ENCODE assay signal across 1 cellular context in genomic region chr1:112700290-112701226, GRCh38.
TF ChIP-seq lines count a peak whose summit lies in the region.

No MANE protein-coding gene starts in this region.

TF ChIP-seq in HEK293, 187 proteins besides CTCF, POLR2A, EP300 and RAD21 (continued from another document and continues in another):
- TF ChIP-seq ZNF223 (tag by site-specific recombination; IDR thresholded peaks at IDR 0.05) (no peak), ZBTB21 (tag by site-specific recombination; IDR thresholded peaks at IDR 0.05) (peak; percentile 55), PBX3 (CRISPR knock-in tag; IDR thresholded peaks at IDR 0.05) (no peak), ZNF175 (tag by site-specific recombination; IDR thresholded peaks at IDR 0.05) (no peak), YY2 (tag by site-specific recombination; IDR thresholded peaks at IDR 0.05) (no peak), HOXC10 (CRISPR knock-in tag; IDR thresholded peaks at IDR 0.05) (no peak), OSR2 (tag by site-specific recombination; IDR thresholded peaks at IDR 0.05) (peak; percentile 67), ZNF629 (tag by site-specific recombination; IDR thresholded peaks at IDR 0.05) (peak; percentile 90), ZBTB8A (tag by site-specific recombination; IDR thresholded peaks at IDR 0.05) (peak; percentile 81), ZSCAN30 (tag by site-specific recombination; IDR thresholded peaks at IDR 0.05) (peak; percentile 76), KLF8 (tag by site-specific recombination; IDR thresholded peaks at IDR 0.05) (peak; percentile 93), ZBTB6 (tag by site-specific recombination; IDR thresholded peaks at IDR 0.05) (0 out of 2 replicates have a peak, but pooled peaks have one; percentile 5), ZNF560 (tag by site-specific recombination; IDR thresholded peaks at IDR 0.05; ENCODE audit: borderline replicate concordance) (no peak), TRIM28 (IDR thresholded peaks at IDR 0.05; ENCODE audit: borderline replicate concordance, low read length) (peak; percentile 98), ZNF335 (tag by site-specific recombination; conservative IDR thresholded peaks at IDR 0.05) (peak; percentile 26; the same call in 1 of the 2 replicates), ZNF548 (tag by site-specific recombination; IDR thresholded peaks at IDR 0.05) (no peak), ZIC2 (tag by site-specific recombination; IDR thresholded peaks at IDR 0.05) (peak; percentile 99), ZNF785 (tag by site-specific recombination; IDR thresholded peaks at IDR 0.05) (no peak), RBAK (tag by site-specific recombination; IDR thresholded peaks at IDR 0.05) (no peak), FEZF1 (tag by site-specific recombination; IDR thresholded peaks at IDR 0.05) (0 out of 2 replicates have a peak, but pooled peaks have one; percentile 22), ZNF23 (tag by site-specific recombination; IDR thresholded peaks at IDR 0.05; ENCODE audit: borderline replicate concordance) (no peak), ZBTB10 (tag by site-specific recombination; IDR thresholded peaks at IDR 0.05) (peak; percentile 53; the same call in 1 of the 2 replicates), SCRT1 (tag by site-specific recombination; IDR thresholded peaks at IDR 0.05; ENCODE audit: borderline replicate concordance) (peak; percentile 79), IKZF3 (tag by site-specific recombination; IDR thresholded peaks at IDR 0.05) (peak; percentile 85)
- TF ChIP-seq, protein P1, sequence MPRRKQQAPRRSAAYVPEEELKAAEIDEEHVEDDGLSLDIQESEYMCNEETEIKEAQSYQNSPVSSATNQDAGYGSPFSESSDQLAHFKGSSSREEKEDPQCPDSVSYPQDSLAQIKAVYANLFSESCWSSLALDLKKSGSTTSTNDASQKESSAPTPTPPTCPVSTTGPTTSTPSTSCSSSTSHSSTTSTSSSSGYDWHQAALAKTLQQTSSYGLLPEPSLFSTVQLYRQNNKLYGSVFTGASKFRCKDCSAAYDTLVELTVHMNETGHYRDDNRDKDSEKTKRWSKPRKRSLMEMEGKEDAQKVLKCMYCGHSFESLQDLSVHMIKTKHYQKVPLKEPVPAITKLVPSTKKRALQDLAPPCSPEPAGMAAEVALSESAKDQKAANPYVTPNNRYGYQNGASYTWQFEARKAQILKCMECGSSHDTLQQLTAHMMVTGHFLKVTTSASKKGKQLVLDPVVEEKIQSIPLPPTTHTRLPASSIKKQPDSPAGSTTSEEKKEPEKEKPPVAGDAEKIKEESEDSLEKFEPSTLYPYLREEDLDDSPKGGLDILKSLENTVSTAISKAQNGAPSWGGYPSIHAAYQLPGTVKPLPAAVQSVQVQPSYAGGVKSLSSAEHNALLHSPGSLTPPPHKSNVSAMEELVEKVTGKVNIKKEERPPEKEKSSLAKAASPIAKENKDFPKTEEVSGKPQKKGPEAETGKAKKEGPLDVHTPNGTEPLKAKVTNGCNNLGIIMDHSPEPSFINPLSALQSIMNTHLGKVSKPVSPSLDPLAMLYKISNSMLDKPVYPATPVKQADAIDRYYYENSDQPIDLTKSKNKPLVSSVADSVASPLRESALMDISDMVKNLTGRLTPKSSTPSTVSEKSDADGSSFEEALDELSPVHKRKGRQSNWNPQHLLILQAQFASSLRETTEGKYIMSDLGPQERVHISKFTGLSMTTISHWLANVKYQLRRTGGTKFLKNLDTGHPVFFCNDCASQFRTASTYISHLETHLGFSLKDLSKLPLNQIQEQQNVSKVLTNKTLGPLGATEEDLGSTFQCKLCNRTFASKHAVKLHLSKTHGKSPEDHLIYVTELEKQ (tag by site-specific recombination; IDR thresholded peaks at IDR 0.05; ENCODE audit: borderline replicate concordance): peak; percentile 63; the same call in 1 of the 2 replicates
- TF ChIP-seq, protein P2, sequence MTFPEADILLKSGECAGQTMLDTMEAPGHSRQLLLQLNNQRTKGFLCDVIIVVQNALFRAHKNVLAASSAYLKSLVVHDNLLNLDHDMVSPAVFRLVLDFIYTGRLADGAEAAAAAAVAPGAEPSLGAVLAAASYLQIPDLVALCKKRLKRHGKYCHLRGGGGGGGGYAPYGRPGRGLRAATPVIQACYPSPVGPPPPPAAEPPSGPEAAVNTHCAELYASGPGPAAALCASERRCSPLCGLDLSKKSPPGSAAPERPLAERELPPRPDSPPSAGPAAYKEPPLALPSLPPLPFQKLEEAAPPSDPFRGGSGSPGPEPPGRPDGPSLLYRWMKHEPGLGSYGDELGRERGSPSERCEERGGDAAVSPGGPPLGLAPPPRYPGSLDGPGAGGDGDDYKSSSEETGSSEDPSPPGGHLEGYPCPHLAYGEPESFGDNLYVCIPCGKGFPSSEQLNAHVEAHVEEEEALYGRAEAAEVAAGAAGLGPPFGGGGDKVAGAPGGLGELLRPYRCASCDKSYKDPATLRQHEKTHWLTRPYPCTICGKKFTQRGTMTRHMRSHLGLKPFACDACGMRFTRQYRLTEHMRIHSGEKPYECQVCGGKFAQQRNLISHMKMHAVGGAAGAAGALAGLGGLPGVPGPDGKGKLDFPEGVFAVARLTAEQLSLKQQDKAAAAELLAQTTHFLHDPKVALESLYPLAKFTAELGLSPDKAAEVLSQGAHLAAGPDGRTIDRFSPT (tag by site-specific recombination; IDR thresholded peaks at IDR 0.05): peak; percentile 99
- TF ChIP-seq, protein P3, sequence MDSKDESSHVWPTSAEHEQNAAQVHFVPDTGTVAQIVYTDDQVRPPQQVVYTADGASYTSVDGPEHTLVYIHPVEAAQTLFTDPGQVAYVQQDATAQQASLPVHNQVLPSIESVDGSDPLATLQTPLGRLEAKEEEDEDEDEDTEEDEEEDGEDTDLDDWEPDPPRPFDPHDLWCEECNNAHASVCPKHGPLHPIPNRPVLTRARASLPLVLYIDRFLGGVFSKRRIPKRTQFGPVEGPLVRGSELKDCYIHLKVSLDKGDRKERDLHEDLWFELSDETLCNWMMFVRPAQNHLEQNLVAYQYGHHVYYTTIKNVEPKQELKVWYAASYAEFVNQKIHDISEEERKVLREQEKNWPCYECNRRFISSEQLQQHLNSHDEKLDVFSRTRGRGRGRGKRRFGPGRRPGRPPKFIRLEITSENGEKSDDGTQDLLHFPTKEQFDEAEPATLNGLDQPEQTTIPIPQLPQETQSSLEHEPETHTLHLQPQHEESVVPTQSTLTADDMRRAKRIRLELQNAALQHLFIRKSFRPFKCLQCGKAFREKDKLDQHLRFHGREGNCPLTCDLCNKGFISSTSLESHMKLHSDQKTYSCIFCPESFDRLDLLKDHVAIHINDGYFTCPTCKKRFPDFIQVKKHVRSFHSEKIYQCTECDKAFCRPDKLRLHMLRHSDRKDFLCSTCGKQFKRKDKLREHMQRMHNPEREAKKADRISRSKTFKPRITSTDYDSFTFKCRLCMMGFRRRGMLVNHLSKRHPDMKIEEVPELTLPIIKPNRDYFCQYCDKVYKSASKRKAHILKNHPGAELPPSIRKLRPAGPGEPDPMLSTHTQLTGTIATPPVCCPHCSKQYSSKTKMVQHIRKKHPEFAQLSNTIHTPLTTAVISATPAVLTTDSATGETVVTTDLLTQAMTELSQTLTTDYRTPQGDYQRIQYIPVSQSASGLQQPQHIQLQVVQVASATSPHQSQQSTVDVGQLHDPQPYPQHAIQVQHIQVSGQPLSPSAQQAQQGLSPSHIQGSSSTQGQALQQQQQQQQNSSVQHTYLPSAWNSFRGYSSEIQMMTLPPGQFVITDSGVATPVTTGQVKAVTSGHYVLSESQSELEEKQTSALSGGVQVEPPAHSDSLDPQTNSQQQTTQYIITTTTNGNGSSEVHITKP (tag by site-specific recombination; IDR thresholded peaks at IDR 0.05): peak; percentile 89
- TF ChIP-seq, protein P4, sequence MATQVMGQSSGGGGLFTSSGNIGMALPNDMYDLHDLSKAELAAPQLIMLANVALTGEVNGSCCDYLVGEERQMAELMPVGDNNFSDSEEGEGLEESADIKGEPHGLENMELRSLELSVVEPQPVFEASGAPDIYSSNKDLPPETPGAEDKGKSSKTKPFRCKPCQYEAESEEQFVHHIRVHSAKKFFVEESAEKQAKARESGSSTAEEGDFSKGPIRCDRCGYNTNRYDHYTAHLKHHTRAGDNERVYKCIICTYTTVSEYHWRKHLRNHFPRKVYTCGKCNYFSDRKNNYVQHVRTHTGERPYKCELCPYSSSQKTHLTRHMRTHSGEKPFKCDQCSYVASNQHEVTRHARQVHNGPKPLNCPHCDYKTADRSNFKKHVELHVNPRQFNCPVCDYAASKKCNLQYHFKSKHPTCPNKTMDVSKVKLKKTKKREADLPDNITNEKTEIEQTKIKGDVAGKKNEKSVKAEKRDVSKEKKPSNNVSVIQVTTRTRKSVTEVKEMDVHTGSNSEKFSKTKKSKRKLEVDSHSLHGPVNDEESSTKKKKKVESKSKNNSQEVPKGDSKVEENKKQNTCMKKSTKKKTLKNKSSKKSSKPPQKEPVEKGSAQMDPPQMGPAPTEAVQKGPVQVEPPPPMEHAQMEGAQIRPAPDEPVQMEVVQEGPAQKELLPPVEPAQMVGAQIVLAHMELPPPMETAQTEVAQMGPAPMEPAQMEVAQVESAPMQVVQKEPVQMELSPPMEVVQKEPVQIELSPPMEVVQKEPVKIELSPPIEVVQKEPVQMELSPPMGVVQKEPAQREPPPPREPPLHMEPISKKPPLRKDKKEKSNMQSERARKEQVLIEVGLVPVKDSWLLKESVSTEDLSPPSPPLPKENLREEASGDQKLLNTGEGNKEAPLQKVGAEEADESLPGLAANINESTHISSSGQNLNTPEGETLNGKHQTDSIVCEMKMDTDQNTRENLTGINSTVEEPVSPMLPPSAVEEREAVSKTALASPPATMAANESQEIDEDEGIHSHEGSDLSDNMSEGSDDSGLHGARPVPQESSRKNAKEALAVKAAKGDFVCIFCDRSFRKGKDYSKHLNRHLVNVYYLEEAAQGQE (tag by site-specific recombination; IDR thresholded peaks at IDR 0.05): peak; percentile 23
- TF ChIP-seq, protein P5, sequence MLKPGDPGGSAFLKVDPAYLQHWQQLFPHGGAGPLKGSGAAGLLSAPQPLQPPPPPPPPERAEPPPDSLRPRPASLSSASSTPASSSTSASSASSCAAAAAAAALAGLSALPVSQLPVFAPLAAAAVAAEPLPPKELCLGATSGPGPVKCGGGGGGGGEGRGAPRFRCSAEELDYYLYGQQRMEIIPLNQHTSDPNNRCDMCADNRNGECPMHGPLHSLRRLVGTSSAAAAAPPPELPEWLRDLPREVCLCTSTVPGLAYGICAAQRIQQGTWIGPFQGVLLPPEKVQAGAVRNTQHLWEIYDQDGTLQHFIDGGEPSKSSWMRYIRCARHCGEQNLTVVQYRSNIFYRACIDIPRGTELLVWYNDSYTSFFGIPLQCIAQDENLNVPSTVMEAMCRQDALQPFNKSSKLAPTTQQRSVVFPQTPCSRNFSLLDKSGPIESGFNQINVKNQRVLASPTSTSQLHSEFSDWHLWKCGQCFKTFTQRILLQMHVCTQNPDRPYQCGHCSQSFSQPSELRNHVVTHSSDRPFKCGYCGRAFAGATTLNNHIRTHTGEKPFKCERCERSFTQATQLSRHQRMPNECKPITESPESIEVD (tag by site-specific recombination; IDR thresholded peaks at IDR 0.05): peak; percentile 80
- TF ChIP-seq, protein P6, sequence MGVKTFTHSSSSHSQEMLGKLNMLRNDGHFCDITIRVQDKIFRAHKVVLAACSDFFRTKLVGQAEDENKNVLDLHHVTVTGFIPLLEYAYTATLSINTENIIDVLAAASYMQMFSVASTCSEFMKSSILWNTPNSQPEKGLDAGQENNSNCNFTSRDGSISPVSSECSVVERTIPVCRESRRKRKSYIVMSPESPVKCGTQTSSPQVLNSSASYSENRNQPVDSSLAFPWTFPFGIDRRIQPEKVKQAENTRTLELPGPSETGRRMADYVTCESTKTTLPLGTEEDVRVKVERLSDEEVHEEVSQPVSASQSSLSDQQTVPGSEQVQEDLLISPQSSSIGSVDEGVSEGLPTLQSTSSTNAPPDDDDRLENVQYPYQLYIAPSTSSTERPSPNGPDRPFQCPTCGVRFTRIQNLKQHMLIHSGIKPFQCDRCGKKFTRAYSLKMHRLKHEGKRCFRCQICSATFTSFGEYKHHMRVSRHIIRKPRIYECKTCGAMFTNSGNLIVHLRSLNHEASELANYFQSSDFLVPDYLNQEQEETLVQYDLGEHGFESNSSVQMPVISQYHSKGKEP (tag by site-specific recombination; IDR thresholded peaks at IDR 0.05): peak; percentile 80
- TF ChIP-seq, protein P7, sequence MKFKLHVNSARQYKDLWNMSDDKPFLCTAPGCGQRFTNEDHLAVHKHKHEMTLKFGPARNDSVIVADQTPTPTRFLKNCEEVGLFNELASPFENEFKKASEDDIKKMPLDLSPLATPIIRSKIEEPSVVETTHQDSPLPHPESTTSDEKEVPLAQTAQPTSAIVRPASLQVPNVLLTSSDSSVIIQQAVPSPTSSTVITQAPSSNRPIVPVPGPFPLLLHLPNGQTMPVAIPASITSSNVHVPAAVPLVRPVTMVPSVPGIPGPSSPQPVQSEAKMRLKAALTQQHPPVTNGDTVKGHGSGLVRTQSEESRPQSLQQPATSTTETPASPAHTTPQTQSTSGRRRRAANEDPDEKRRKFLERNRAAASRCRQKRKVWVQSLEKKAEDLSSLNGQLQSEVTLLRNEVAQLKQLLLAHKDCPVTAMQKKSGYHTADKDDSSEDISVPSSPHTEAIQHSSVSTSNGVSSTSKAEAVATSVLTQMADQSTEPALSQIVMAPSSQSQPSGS (tag by site-specific recombination; IDR thresholded peaks at IDR 0.05; ENCODE audit: low read depth): peak; percentile 97
